2 cellular contexts compared by ENCODE assay signal in the genomic region with DNA sequence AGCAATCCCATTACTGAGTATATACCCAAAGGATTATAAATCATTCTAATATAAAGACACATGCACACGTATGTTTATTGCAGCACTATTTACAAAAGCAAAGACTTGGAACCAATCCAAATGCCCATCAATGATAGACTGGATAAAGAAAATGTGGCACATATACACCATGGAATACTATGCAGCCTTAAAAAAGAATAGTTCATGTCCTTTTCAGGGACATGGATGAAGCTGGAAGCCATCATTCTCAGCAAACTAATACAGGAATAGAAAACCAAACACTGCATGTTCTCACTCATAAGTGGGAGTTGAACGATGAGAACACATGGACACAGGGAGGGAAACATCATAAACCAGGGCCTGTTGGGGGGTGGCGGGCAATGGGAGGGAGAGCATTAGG. TPM values are rescaled to one million over a fixed set of nuclear protein-coding genes. Genes with fewer than 3 reads are reported as not detected.
"Had no signal": no experiment of that assay in that cellular context is flagged by ENCODE, and none has a peak within 500 bp of the region (broad histone marks: within the 10 kb centered on the region; RNA-seq: fewer than 3 reads in every experiment).

No MANE protein-coding gene starts in this region.

RNA-seq across cellular contexts. Expression of a gene that starts 19.3 kb away (rescaled TPM):
- total RNA-seq: HepG2, IMR-90 had no signal
- polyA plus RNA-seq: IMR-90 had no signal
